8 cellular contexts compared by ENCODE assay signal in genomic region chr15:67833504-67834248, GRCh38. TPM values are rescaled to one million over a fixed set of nuclear protein-coding genes. Genes with fewer than 3 reads are reported as not detected.
A peak's percentile ranks its signal among the peaks of the same experiment; 100 is the strongest.
DNase-seq lines count a peak whose midpoint lies in the region; ATAC-seq and TF ChIP-seq lines count a peak whose summit lies in the region.

No MANE protein-coding gene starts in this region.

- DNase-seq in activated CD4-positive, alpha-beta T cell treated with anti-CD3 and anti-CD28 coated beads for 36 hours = peak; percentile 70
- no peak for DNase-seq in activated CD4-positive, alpha-beta T cell treated with anti-CD3 and anti-CD28 coated beads for 1 hour
- peak; percentile 29 for DNase-seq in choroid plexus epithelial cell (ENCODE audit: low read depth)
- DNase-seq in mesenchymal stem cell = peak; percentile 50

- 1% methylated on average over 40 of the region's 46 CpGs for WGBS in mesenchymal stem cell

- H2AK5ac ChIP-seq in mesenchymal stem cell (ENCODE audit: low read length, severe bottlenecking) = no peak overlapping the region

- TF ChIP-seq CTCF in choroid plexus epithelial cell (conservative IDR thresholded peaks at IDR 0.05; ENCODE audit: low read depth, low read length) = peak; percentile 69

- peaks cover 37% of the 10 kb centered on the region for H3K4me1 Mint-ChIP-seq in activated CD4-positive, alpha-beta T cell treated with anti-CD3 and anti-CD28 coated beads for 36 hours

- no peak overlapping the region for H3K18ac ChIP-seq in mesenchymal stem cell (ENCODE audit: low read depth in 1 of 2, low read length in 2 of 2)

- H3K9me3 Mint-ChIP-seq in activated CD4-positive, alpha-beta T cell treated with anti-CD3 and anti-CD28 coated beads for 36 hours (ENCODE audit: low read depth) = no peaks in the 10 kb centered on the region

- H3K14ac ChIP-seq in mesenchymal stem cell (ENCODE audit: low read length in 2 of 2) = no peak overlapping the region

- H2BK15ac ChIP-seq in mesenchymal stem cell (ENCODE audit: low read depth, poor library complexity, severe bottlenecking) = no peak overlapping the region

- CTCF ChIA-PET in activated CD4-positive, alpha-beta T cell treated with anti-CD3 and anti-CD28 coated beads for 36 hours (lab: Charles Lee) = interaction anchor here (0.7 to 2.8 kb wide), 2 partner anchors 377 to 433 kb away, joined by 3 to 14 read pairs; no protein-coding TSS in a partner anchor

- H2AFZ ChIP-seq in mesenchymal stem cell (ENCODE audit: low read depth, low read length) = no peak overlapping the region

- H3K4me3 Mint-ChIP-seq in activated CD4-positive, alpha-beta T cell treated with anti-CD3 and anti-CD28 coated beads for 36 hours = peak overlapping the region; percentile 55

- no peak overlapping the region for H3K27ac ChIP-seq in mesenchymal stem cell (ENCODE audit: low read length, poor library complexity, severe bottlenecking)

- H3K36me3 ChIP-seq in mesenchymal stem cell (ENCODE audit: control insufficient read depth in 1 of 2, insufficient read depth in 2 of 2, low read depth in 1 of 2, low read length in 2 of 2) = no peaks in the 10 kb centered on the region

- H3K27ac Mint-ChIP-seq in activated CD4-positive, alpha-beta T cell treated with anti-CD3 and anti-CD28 coated beads for 36 hours = no peak overlapping the region

- peaks cover 57% of the 10 kb centered on the region for H3K27me3 Mint-ChIP-seq in activated CD4-positive, alpha-beta T cell treated with anti-CD3 and anti-CD28 coated beads for 36 hours

- H3K4me3 ChIP-seq in choroid plexus epithelial cell (ENCODE audit: low read depth, low read length) = peak overlapping the region; percentile 14
- peak overlapping the region in 1 of 2 experiments; percentile 67 for H3K4me3 ChIP-seq in mesenchymal stem cell (ENCODE audit: insufficient read depth in 1 of 2, low read depth in 1 of 2, low read length in 2 of 2)

- H3K23ac ChIP-seq in mesenchymal stem cell (ENCODE audit: low read length in 2 of 2) = peak overlapping the region in 1 of 2 experiments; percentile 100

- ATAC-seq in activated CD4-positive, alpha-beta T cell treated with anti-CD3 and anti-CD28 coated beads for 36 hours = peak; percentile 57
- ATAC-seq in GM19023 (IDR thresholded peaks at IDR 0.05; ENCODE audit: unreplicated experiment) (no peak), HG02571 (IDR thresholded peaks at IDR 0.05; ENCODE audit: unreplicated experiment) (no peak), HG02759 (IDR thresholded peaks at IDR 0.05; ENCODE audit: unreplicated experiment) (no peak)

- H3K4ac ChIP-seq in mesenchymal stem cell (ENCODE audit: low read depth in 1 of 2, low read length in 2 of 2) = no peak overlapping the region

- H3K27me3 ChIP-seq in mesenchymal stem cell (ENCODE audit: control insufficient read depth in 1 of 2, insufficient read depth in 1 of 2, low read length in 2 of 2) = peaks cover 84 to 88% of the 10 kb centered on the region in 2 experiments

- H3K79me1 ChIP-seq in mesenchymal stem cell (replicated peaks; ENCODE audit: low read length, poor library complexity, severe bottlenecking) = no peaks in the 10 kb centered on the region

- no peaks in the 10 kb centered on the region for H3K36me3 Mint-ChIP-seq in activated CD4-positive, alpha-beta T cell treated with anti-CD3 and anti-CD28 coated beads for 36 hours (ENCODE audit: low read depth)

- peaks cover 21% of the 10 kb centered on the region for H3K4me1 ChIP-seq in mesenchymal stem cell (ENCODE audit: control insufficient read depth, insufficient read depth, low read depth, low read length)

- POLR2A ChIA-PET in activated CD4-positive, alpha-beta T cell treated with anti-CD3 and anti-CD28 coated beads for 36 hours (lab: Charles Lee) = no interaction called here

- no peak overlapping the region for H2BK120ac ChIP-seq in mesenchymal stem cell (ENCODE audit: low read depth, low read length)

- H4K91ac ChIP-seq in mesenchymal stem cell (ENCODE audit: low read length) = no peak overlapping the region

- intact Hi-C loops in activated CD4-positive, alpha-beta T cell treated with anti-CD3 and anti-CD28 coated beads for 36 hours (cut with DNase I, micrococcal nuclease) = loop anchor here (1.0 to 10.0 kb wide), 5 partner anchors 71 to 929 kb away; no protein-coding TSS in a partner anchor

- no peak overlapping the region for H4K8ac ChIP-seq in mesenchymal stem cell (ENCODE audit: low read length)

- peak overlapping the region; percentile 77 for H3K4me2 ChIP-seq in mesenchymal stem cell (ENCODE audit: low read length, poor library complexity, severe bottlenecking)

- peak overlapping the region; percentile 22 for H3K9ac ChIP-seq in mesenchymal stem cell (ENCODE audit: low read length)

- H2BK12ac ChIP-seq in mesenchymal stem cell (ENCODE audit: low read length in 2 of 2) = no peak overlapping the region

- no peak overlapping the region for H2BK5ac ChIP-seq in mesenchymal stem cell (ENCODE audit: low read depth, low read length, poor library complexity, severe bottlenecking)

- H3K9me3 ChIP-seq in mesenchymal stem cell (ENCODE audit: control insufficient read depth, low read length) = no peaks in the 10 kb centered on the region

TF ChIP-seq in PFSK-1, 5 proteins besides CTCF, POLR2A, EP300 and RAD21:
- no peak for TF ChIP-seq TAF1 (IDR thresholded peaks at IDR 0.05; ENCODE audit: borderline replicate concordance, insufficient read depth, low read length)
- no peak for TF ChIP-seq SIN3A (IDR thresholded peaks at IDR 0.05; ENCODE audit: borderline replicate concordance, insufficient read depth, low read length)
- no peak for TF ChIP-seq POLR2AphosphoS5 (IDR thresholded peaks at IDR 0.05; ENCODE audit: low read depth, low read length)
- TF ChIP-seq FOXP2 (optimal IDR thresholded peaks at IDR 0.05; ENCODE audit: borderline replicate concordance, extremely low read depth, extremely low read length, insufficient read depth) = peak; percentile 56
- no peak for TF ChIP-seq REST (IDR thresholded peaks at IDR 0.05; ENCODE audit: insufficient read depth in 1 of 2, low read depth in 2 of 2, low read length in 2 of 2)
TF ChIP-seq in PFSK-1: peak in this region for 1.

RNA-seq across cellular contexts. Expression of gene RNU6-1, which starts 6.2 kb away (rescaled TPM):
- total RNA-seq in activated CD4-positive, alpha-beta T cell treated with anti-CD3 and anti-CD28 coated beads for 36 hours = not detected
- polyA plus RNA-seq in PFSK-1 (2012; ENCODE audit: insufficient read length, low read depth) = not detected
- polyA plus RNA-seq in mesenchymal stem cell (2013, experiment 1 of 2) = not detected
- not detected for polyA plus RNA-seq in mesenchymal stem cell (2013, experiment 2 of 2)

RNA-seq across cellular contexts. Expression of gene SKOR1, which starts 8.4 kb away (rescaled TPM):
- total RNA-seq in activated CD4-positive, alpha-beta T cell treated with anti-CD3 and anti-CD28 coated beads for 36 hours = under 1 TPM; 0.16 to 0.18 TPM
- polyA plus RNA-seq in PFSK-1 (2012; ENCODE audit: insufficient read length, low read depth) = 0.75 TPM
- 0.06 TPM for polyA plus RNA-seq in mesenchymal stem cell (2013, experiment 1 of 2)
- polyA plus RNA-seq in mesenchymal stem cell (2013, experiment 2 of 2) = 0.08 TPM
